In genomic region chr3:57968499-57968898, GRCh38 we compare ENCODE assay signal across 19 cellular contexts.
"Had no signal": no experiment of that assay in that cellular context is flagged by ENCODE, and none has a peak within 500 bp of the region (broad histone marks: within the 10 kb centered on the region; RNA-seq: fewer than 3 reads in every experiment).

No MANE protein-coding gene starts in this region.

- H3K4me1 ChIP-seq: right atrium auricular region had no signal

- H3K27ac Mint-ChIP-seq: activated naive CD4-positive, alpha-beta T cell treated with anti-CD3 and anti-CD28 coated beads, Interleukin-2, amount 50 U/mL, for 72 hours; activated T-cell treated with anti-CD3 and anti-CD28 coated beads, Interleukin-2, amount 50 U/mL, for 72 hours; effector memory CD8-positive, alpha-beta T cell; stimulated activated naive CD8-positive, alpha-beta T cell treated with anti-CD3 and anti-CD28 coated beads, Interleukin-15, amount 100 ng/mL, for 72 hours had no signal

- H3K36me3 ChIP-seq: prostate gland, right atrium auricular region, suprapubic skin, upper lobe of left lung had no signal

- H3K9me3 ChIP-seq: prostate gland, right atrium auricular region, suprapubic skin, upper lobe of left lung had no signal

- H3K27me3 Mint-ChIP-seq: stimulated activated naive CD8-positive, alpha-beta T cell treated with anti-CD3 and anti-CD28 coated beads, Interleukin-15, amount 100 ng/mL, for 72 hours had no signal

- DNase-seq: activated CD4-positive, alpha-beta T cell treated with anti-CD3 and anti-CD28 coated beads for 1 hour; activated CD4-positive, alpha-beta T cell treated with anti-CD3 and anti-CD28 coated beads, Interleukin-2, amount 50 U/mL, for 4 hours; activated effector memory CD4-positive, alpha-beta T cell treated with anti-CD3 and anti-CD28 coated beads, Interleukin-2, amount 50 U/mL, for 16 hours; activated T-cell treated with anti-CD3 and anti-CD28 coated beads, Interleukin-2, amount 50 U/mL, for 72 hours; effector memory CD8-positive, alpha-beta T cell; foreskin fibroblast; hippocampal formation; left cardiac atrium; stimulated activated CD4-positive, alpha-beta T cell treated with anti-CD3 and anti-CD28 coated beads, Interleukin-4, amount 100 ng/mL, for 1 hour; stimulated activated naive CD8-positive, alpha-beta T cell treated with anti-CD3 and anti-CD28 coated beads, Interleukin-15, amount 100 ng/mL, for 72 hours; T-helper 2 cell; upper lobe of left lung had no signal

- H3K4me3 Mint-ChIP-seq: activated T-cell treated with anti-CD3 and anti-CD28 coated beads, Interleukin-2, amount 50 U/mL, for 72 hours; effector memory CD8-positive, alpha-beta T cell; neural crest cell had no signal

- H3K9me3 Mint-ChIP-seq: activated naive CD4-positive, alpha-beta T cell treated with anti-CD3 and anti-CD28 coated beads, Interleukin-2, amount 50 U/mL, for 72 hours; effector memory CD8-positive, alpha-beta T cell; neural crest cell; stimulated activated naive CD8-positive, alpha-beta T cell treated with anti-CD3 and anti-CD28 coated beads, Interleukin-15, amount 100 ng/mL, for 72 hours had no signal

- FAIRE-seq: islet of Langerhans had no signal

- H3K4me3 ChIP-seq: prostate gland, right atrium auricular region, suprapubic skin, upper lobe of left lung had no signal

- H3K27ac ChIP-seq: prostate gland, right atrium auricular region, suprapubic skin, upper lobe of left lung, VCaP had no signal

- H3K27me3 ChIP-seq: right atrium auricular region, suprapubic skin, upper lobe of left lung had no signal

- ATAC-seq: activated naive CD4-positive, alpha-beta T cell treated with anti-CD3 and anti-CD28 coated beads, Interleukin-2, amount 50 U/mL, for 72 hours; activated T-cell treated with anti-CD3 and anti-CD28 coated beads, Interleukin-2, amount 50 U/mL, for 72 hours; effector memory CD8-positive, alpha-beta T cell; left cardiac atrium; stimulated activated naive CD8-positive, alpha-beta T cell treated with anti-CD3 and anti-CD28 coated beads, Interleukin-15, amount 100 ng/mL, for 72 hours had no signal
